In genomic region chr20:32036716-32037355, GRCh38 we compare ENCODE assay signal across 16 cellular contexts. TPM values are rescaled to one million over a fixed set of nuclear protein-coding genes. Genes with fewer than 3 reads are reported as not detected.
DNase-seq lines count a peak whose midpoint lies in the region; ATAC-seq lines count a peak whose summit lies in the region.
"Had no signal": no experiment of that assay in that cellular context is flagged by ENCODE, and none has a peak within 500 bp of the region (broad histone marks: within the 10 kb centered on the region; RNA-seq: fewer than 3 reads in every experiment).

No MANE protein-coding gene starts in this region.

- no peaks in the 10 kb centered on the region for H3K36me3 Mint-ChIP-seq in activated CD8-positive, alpha-beta T cell treated with anti-CD3 and anti-CD28 coated beads, Interleukin-2, amount 10 ng/mL, durations not matched to agents 7 days and 5 days (ENCODE audit: low read depth)

- no peaks in the 10 kb centered on the region for H3K36me3 ChIP-seq in adipocyte (ENCODE audit: control insufficient read depth, insufficient read depth, low read length, severe bottlenecking)
- H3K36me3 ChIP-seq: left ventricle myocardium inferior, prostate gland had no signal

- peaks cover 84% of the 10 kb centered on the region for H3K27me3 Mint-ChIP-seq in stimulated activated naive CD8-positive, alpha-beta T cell treated with anti-CD3 and anti-CD28 coated beads, Interleukin-15, amount 100 ng/mL, for 72 hours
- peaks cover 52% of the 10 kb centered on the region for H3K27me3 Mint-ChIP-seq in activated CD8-positive, alpha-beta T cell treated with anti-CD3 and anti-CD28 coated beads, Interleukin-2, amount 10 ng/mL, durations not matched to agents 7 days and 5 days (ENCODE audit: low read depth)

- no peak overlapping the region for H3K4me3 ChIP-seq in adipocyte (ENCODE audit: low read length)
- H3K4me3 ChIP-seq: left ventricle myocardium inferior, prostate gland had no signal

- H3K9me3 ChIP-seq in adipocyte (ENCODE audit: control insufficient read depth, low read length): peaks cover 7% of the 10 kb centered on the region
- H3K9me3 ChIP-seq: left ventricle myocardium inferior, prostate gland had no signal

- peak overlapping the region; percentile 73 to 90 for H3K27ac Mint-ChIP-seq in stimulated activated naive CD8-positive, alpha-beta T cell treated with anti-CD3 and anti-CD28 coated beads, Interleukin-15, amount 100 ng/mL, for 72 hours
- H3K27ac Mint-ChIP-seq in activated CD8-positive, alpha-beta T cell treated with anti-CD3 and anti-CD28 coated beads, Interleukin-2, amount 10 ng/mL, durations not matched to agents 7 days and 5 days: no peak overlapping the region
- H3K27ac Mint-ChIP-seq: T-helper 17 cell had no signal

- POLR2A ChIA-PET in activated CD8-positive, alpha-beta T cell treated with anti-CD3 and anti-CD28 coated beads, Interleukin-2, amount 10 ng/mL, durations not matched to agents 7 days and 5 days (lab: Charles Lee): no interaction called here

- peaks cover 15% of the 10 kb centered on the region for H3K4me1 ChIP-seq in adipocyte (ENCODE audit: control insufficient read depth, insufficient read depth, low read length)
- H3K4me1 ChIP-seq: prostate gland had no signal

- H3K9me3 Mint-ChIP-seq in stimulated activated naive CD8-positive, alpha-beta T cell treated with anti-CD3 and anti-CD28 coated beads, Interleukin-15, amount 100 ng/mL, for 72 hours: no peaks in the 10 kb centered on the region
- H3K9me3 Mint-ChIP-seq in activated CD8-positive, alpha-beta T cell treated with anti-CD3 and anti-CD28 coated beads, Interleukin-2, amount 10 ng/mL, durations not matched to agents 7 days and 5 days (ENCODE audit: insufficient read depth): no peaks in the 10 kb centered on the region

- DNase-seq in stimulated activated naive CD8-positive, alpha-beta T cell treated with anti-CD3 and anti-CD28 coated beads, Interleukin-15, amount 100 ng/mL, for 72 hours: no peak
- no peak for DNase-seq in stimulated activated naive CD8-positive, alpha-beta T cell treated with anti-CD3 and anti-CD28 coated beads, Interleukin-15, Interleukin-2, amounts not matched to agents 100 U/mL and 50 U/mL, for 24 hours
- peak; percentile 61 for DNase-seq in NCI-H460 (ENCODE audit: extremely low read depth, low read depth)
- peak; percentile 70 for DNase-seq in adipocyte (ENCODE audit: low read depth)
- peak; percentile 39 for DNase-seq in superior temporal gyrus (ENCODE audit: extremely low spot score)
- no peak for DNase-seq in amniotic stem cell (lab: John Stamatoyannopoulos, UW)
- no peak for DNase-seq in activated CD8-positive, alpha-beta T cell treated with anti-CD3 and anti-CD28 coated beads, Interleukin-2, amount 10 ng/mL, durations not matched to agents 7 days and 5 days
- DNase-seq: aorta, dermis blood vessel endothelial cell, left ventricle myocardium inferior, NCI-H2171 treated with DMSO at 0.1 percent for 48 hours, T-helper 17 cell had no signal

- no peak overlapping the region for H3K9ac ChIP-seq in adipocyte (ENCODE audit: low read length)

- no peak for ATAC-seq in stimulated activated naive CD8-positive, alpha-beta T cell treated with anti-CD3 and anti-CD28 coated beads, Interleukin-15, amount 100 ng/mL, for 72 hours
- no peak for ATAC-seq in stimulated activated naive CD8-positive, alpha-beta T cell treated with anti-CD3 and anti-CD28 coated beads, Interleukin-15, Interleukin-2, amounts not matched to agents 100 U/mL and 50 U/mL, for 24 hours
- no peak for ATAC-seq in activated CD8-positive, alpha-beta T cell treated with anti-CD3 and anti-CD28 coated beads, Interleukin-2, amount 10 ng/mL, durations not matched to agents 7 days and 5 days
- ATAC-seq in HG03432 (IDR thresholded peaks at IDR 0.05; ENCODE audit: unreplicated experiment): no peak
- ATAC-seq: T-helper 17 cell had no signal

- CTCF ChIA-PET in activated CD8-positive, alpha-beta T cell treated with anti-CD3 and anti-CD28 coated beads, Interleukin-2, amount 10 ng/mL, durations not matched to agents 7 days and 5 days (lab: Charles Lee): no interaction called here

- H3K4me1 Mint-ChIP-seq in stimulated activated naive CD8-positive, alpha-beta T cell treated with anti-CD3 and anti-CD28 coated beads, Interleukin-15, amount 100 ng/mL, for 72 hours: peaks cover 12% of the 10 kb centered on the region
- no peaks in the 10 kb centered on the region for H3K4me1 Mint-ChIP-seq in activated CD8-positive, alpha-beta T cell treated with anti-CD3 and anti-CD28 coated beads, Interleukin-2, amount 10 ng/mL, durations not matched to agents 7 days and 5 days (ENCODE audit: low read depth)

- peaks cover 64% of the 10 kb centered on the region for H3K27me3 ChIP-seq in adipocyte (replicated peaks; ENCODE audit: control insufficient read depth, insufficient read depth, low read length)

- no peak overlapping the region for H3K4me3 Mint-ChIP-seq in stimulated activated naive CD8-positive, alpha-beta T cell treated with anti-CD3 and anti-CD28 coated beads, Interleukin-15, amount 100 ng/mL, for 72 hours
- H3K4me3 Mint-ChIP-seq in activated CD8-positive, alpha-beta T cell treated with anti-CD3 and anti-CD28 coated beads, Interleukin-2, amount 10 ng/mL, durations not matched to agents 7 days and 5 days: no peak overlapping the region
- H3K4me3 Mint-ChIP-seq: T-helper 17 cell had no signal

RNA-seq across cellular contexts. Expression of gene HCK, which starts 15.2 kb away (rescaled TPM):
- total RNA-seq in NCI-H460 (2014; rRNA removed; shearing (Covaris generic)): not detected in 2 replicates
- polyA plus RNA-seq in NCI-H460 (2014; cell fraction: nucleus; rRNA removed): not detected in 2 replicates
- not detected for total RNA-seq in activated CD8-positive, alpha-beta T cell treated with anti-CD3 and anti-CD28 coated beads, Interleukin-2, amount 10 ng/mL, durations not matched to agents 7 days and 5 days
- total RNA-seq: dermis blood vessel endothelial cell, MCF 10A, myocyte had no signal

RNA-seq across cellular contexts. Expression of gene CCM2L, which starts 26.6 kb away (rescaled TPM):
- total RNA-seq in NCI-H460 (2014; rRNA removed; shearing (Covaris generic)): not detected in 2 replicates
- not detected in 2 replicates for polyA plus RNA-seq in NCI-H460 (2014; cell fraction: nucleus; rRNA removed)
- total RNA-seq in activated CD8-positive, alpha-beta T cell treated with anti-CD3 and anti-CD28 coated beads, Interleukin-2, amount 10 ng/mL, durations not matched to agents 7 days and 5 days: not detected
- total RNA-seq: MCF 10A, myocyte, T-helper 17 cell had no signal

Comparison
In these comparisons a context has a peak if more than half of its experiments do, and no peak if none do; other contexts are left out.
1. DNase-seq: peak in NCI-H460 (single experiment), adipocyte (single experiment) and superior temporal gyrus (single experiment); none in stimulated activated naive CD8-positive, alpha-beta T cell treated with anti-CD3 and anti-CD28 coated beads, Interleukin-15, amount 100 ng/mL, for 72 hours (0 of 2), stimulated activated naive CD8-positive, alpha-beta T cell treated with anti-CD3 and anti-CD28 coated beads, Interleukin-15, Interleukin-2, amounts not matched to agents 100 U/mL and 50 U/mL, for 24 hours (single experiment), amniotic stem cell (single experiment) and activated CD8-positive, alpha-beta T cell treated with anti-CD3 and anti-CD28 coated beads, Interleukin-2, amount 10 ng/mL, durations not matched to agents 7 days and 5 days (single experiment).